Comparison of ENCODE assay signal across 11 cellular contexts in the genomic region with DNA sequence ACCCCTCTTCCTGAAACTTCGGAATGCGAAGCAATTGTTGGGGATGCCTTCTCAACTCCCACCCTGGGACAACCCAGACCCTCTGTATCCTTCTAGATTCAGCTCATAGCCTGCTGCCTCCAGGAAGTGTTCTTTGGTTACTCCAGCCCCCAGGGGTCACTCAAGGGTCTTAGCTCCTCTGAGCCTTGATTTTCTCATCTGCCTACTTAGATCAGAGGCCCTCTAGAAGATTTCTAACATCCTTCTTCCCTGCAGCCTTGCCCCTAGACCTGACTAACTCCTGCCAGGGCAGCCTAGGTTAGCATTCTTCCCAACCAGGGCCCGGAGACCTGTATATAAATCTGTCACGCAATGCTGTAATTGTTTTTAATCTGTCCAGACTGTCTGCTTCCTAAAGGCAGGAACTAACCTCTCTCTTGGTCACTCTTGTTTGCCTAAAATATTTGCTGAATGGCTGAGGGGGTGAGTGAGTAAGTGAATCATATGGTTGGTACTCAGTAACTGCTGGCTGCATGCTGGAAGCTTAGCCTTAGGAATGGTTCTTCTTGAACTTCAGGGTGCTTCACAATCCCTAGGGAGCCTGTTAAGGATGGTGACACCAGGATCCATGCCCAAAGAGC. TPM values are rescaled to one million over a fixed set of nuclear protein-coding genes. Genes with fewer than 3 reads are reported as not detected.
A peak's percentile ranks its signal among the peaks of the same experiment; 100 is the strongest.
DNase-seq lines count a peak whose midpoint lies in the region; ATAC-seq and TF ChIP-seq lines count a peak whose summit lies in the region.
"Had no signal": no experiment of that assay in that cellular context is flagged by ENCODE, and none has a peak within 500 bp of the region (broad histone marks: within the 10 kb centered on the region; RNA-seq: fewer than 3 reads in every experiment).

No MANE protein-coding gene starts in this region.

- H3K27me3 Mint-ChIP-seq in activated naive CD4-positive, alpha-beta T cell treated with anti-CD3 and anti-CD28 coated beads for 36 hours (ENCODE audit: low read depth): no peaks in the 10 kb centered on the region
- no peaks in the 10 kb centered on the region for H3K27me3 Mint-ChIP-seq in stimulated activated naive CD8-positive, alpha-beta T cell treated with anti-CD3 and anti-CD28 coated beads, Interleukin-15, amount 100 ng/mL, for 72 hours

- ATAC-seq in SK-N-SH treated with all-trans-retinoic acid at 6 μM for 48 hours: peak; percentile 45
- no peak for ATAC-seq in stimulated activated naive CD8-positive, alpha-beta T cell treated with anti-CD3 and anti-CD28 coated beads, Interleukin-15, amount 100 ng/mL, for 72 hours
- ATAC-seq in HG02870 (IDR thresholded peaks at IDR 0.05; ENCODE audit: unreplicated experiment): no peak
- ATAC-seq in GM19463 (IDR thresholded peaks at IDR 0.05; ENCODE audit: unreplicated experiment): no peak

- H3K27me3 ChIP-seq in spleen (replicated peaks in 1 of 7): no peaks in the 10 kb centered on the region

- no peaks in the 10 kb centered on the region for H3K9me3 ChIP-seq in spleen

- no peaks in the 10 kb centered on the region for H3K9me3 Mint-ChIP-seq in activated naive CD4-positive, alpha-beta T cell treated with anti-CD3 and anti-CD28 coated beads for 36 hours
- no peaks in the 10 kb centered on the region for H3K9me3 Mint-ChIP-seq in stimulated activated naive CD8-positive, alpha-beta T cell treated with anti-CD3 and anti-CD28 coated beads, Interleukin-15, amount 100 ng/mL, for 72 hours

- peak overlapping the region; percentile 58 for H3K4me3 Mint-ChIP-seq in activated naive CD4-positive, alpha-beta T cell treated with anti-CD3 and anti-CD28 coated beads for 36 hours
- peak overlapping the region; percentile 18 to 69 for H3K4me3 Mint-ChIP-seq in stimulated activated naive CD8-positive, alpha-beta T cell treated with anti-CD3 and anti-CD28 coated beads, Interleukin-15, amount 100 ng/mL, for 72 hours

- CTCF ChIA-PET in activated naive CD4-positive, alpha-beta T cell treated with anti-CD3 and anti-CD28 coated beads for 36 hours (lab: Charles Lee): interaction anchor here (1.1 to 3.4 kb wide), 4 partner anchors 9 to 206 kb away, joined by 3 to 12 read pairs (median 8); a partner anchor contains a TSS

- H3K4me1 Mint-ChIP-seq in activated naive CD4-positive, alpha-beta T cell treated with anti-CD3 and anti-CD28 coated beads for 36 hours (ENCODE audit: low read depth): peaks cover 69% of the 10 kb centered on the region
- H3K4me1 Mint-ChIP-seq in stimulated activated naive CD8-positive, alpha-beta T cell treated with anti-CD3 and anti-CD28 coated beads, Interleukin-15, amount 100 ng/mL, for 72 hours: peaks cover 85% of the 10 kb centered on the region

- H3K36me3 Mint-ChIP-seq in activated naive CD4-positive, alpha-beta T cell treated with anti-CD3 and anti-CD28 coated beads for 36 hours (ENCODE audit: low read depth): peaks cover 29% of the 10 kb centered on the region

- peaks cover 14 to 94% (median 50%) of the 10 kb centered on the region in 6 donors for H3K4me1 ChIP-seq in spleen

- H3K36me3 ChIP-seq in spleen: peaks cover 0 to 58% (median 0%) of the 10 kb centered on the region in 6 donors

- peak overlapping the region in 4 of 8 donors; percentile 26 to 79 (median 49) for H3K27ac ChIP-seq in spleen
- H3K27ac ChIP-seq: parathyroid adenoma had no signal

- peak overlapping the region; percentile 86 for H3K27ac Mint-ChIP-seq in activated naive CD4-positive, alpha-beta T cell treated with anti-CD3 and anti-CD28 coated beads for 36 hours
- peak overlapping the region in 1 of 2 donors; percentile 6 for H3K27ac Mint-ChIP-seq in stimulated activated naive CD8-positive, alpha-beta T cell treated with anti-CD3 and anti-CD28 coated beads, Interleukin-15, amount 100 ng/mL, for 72 hours

- intact Hi-C loops in activated naive CD4-positive, alpha-beta T cell treated with anti-CD3 and anti-CD28 coated beads for 36 hours (cut with micrococcal nuclease): loop anchor here (1.0 to 2.0 kb wide), 6 partner anchors 8 to 246 kb away; a partner anchor contains a TSS
- intact Hi-C loops in spleen (cut with DNase I; ENCODE audit: low total_unique reads): loop anchor here (10.0 kb wide), 1 partner anchor 86 kb away; no protein-coding TSS in a partner anchor

- no peak for TF ChIP-seq CTCF in spleen (IDR thresholded peaks at IDR 0.05 in 8 of 11, conservative IDR thresholded peaks at IDR 0.05 in 3 of 11)

- WGBS in spleen, 5 donors: 69 to 93% (median 75%) methylated on average over 4 of the region's 4 CpGs

- DNase-seq in activated naive CD4-positive, alpha-beta T cell treated with anti-CD3 and anti-CD28 coated beads for 36 hours: no peak
- no peak for DNase-seq in activated naive CD4-positive, alpha-beta T cell (lab: John Stamatoyannopoulos, UW)
- peak; percentile 49 for DNase-seq in fibroblast of gingiva (ENCODE audit: low read depth)
- DNase-seq in stimulated activated naive CD8-positive, alpha-beta T cell treated with anti-CD3 and anti-CD28 coated beads, Interleukin-15, amount 100 ng/mL, for 72 hours: no peak
- no peak for DNase-seq in spleen
- DNase-seq: foreskin melanocyte, NCI-H526 treated with DMSO at 0.1 percent for 48 hours had no signal

- no peak for TF ChIP-seq POLR2A in spleen (IDR thresholded peaks at IDR 0.05)

- no peak overlapping the region for H3K4me3 ChIP-seq in spleen

TF ChIP-seq in SK-N-SH treated with all-trans-retinoic acid at 6 μM for 48 hours, 23 proteins besides CTCF, POLR2A, EP300 and RAD21:
- TF ChIP-seq ISL1 (CRISPR knock-in tag; IDR thresholded peaks at IDR 0.05): 0 out of 2 replicates have a peak, but pooled peaks have one; percentile 13
- TF ChIP-seq, protein P1, sequence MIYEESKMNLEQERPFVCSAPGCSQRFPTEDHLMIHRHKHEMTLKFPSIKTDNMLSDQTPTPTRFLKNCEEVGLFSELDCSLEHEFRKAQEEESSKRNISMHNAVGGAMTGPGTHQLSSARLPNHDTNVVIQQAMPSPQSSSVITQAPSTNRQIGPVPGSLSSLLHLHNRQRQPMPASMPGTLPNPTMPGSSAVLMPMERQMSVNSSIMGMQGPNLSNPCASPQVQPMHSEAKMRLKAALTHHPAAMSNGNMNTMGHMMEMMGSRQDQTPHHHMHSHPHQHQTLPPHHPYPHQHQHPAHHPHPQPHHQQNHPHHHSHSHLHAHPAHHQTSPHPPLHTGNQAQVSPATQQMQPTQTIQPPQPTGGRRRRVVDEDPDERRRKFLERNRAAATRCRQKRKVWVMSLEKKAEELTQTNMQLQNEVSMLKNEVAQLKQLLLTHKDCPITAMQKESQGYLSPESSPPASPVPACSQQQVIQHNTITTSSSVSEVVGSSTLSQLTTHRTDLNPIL (CRISPR knock-in tag; IDR thresholded peaks at IDR 0.05; ENCODE audit: low read depth): no peak
- TF ChIP-seq ESRRG (CRISPR knock-in tag; IDR thresholded peaks at IDR 0.05): no peak
- no peak for TF ChIP-seq ZC3H10 (CRISPR knock-in tag; IDR thresholded peaks at IDR 0.05)

RNA-seq across cellular contexts. Expression of a gene that starts 8.2 kb away (rescaled TPM):
- total RNA-seq in activated naive CD4-positive, alpha-beta T cell treated with anti-CD3 and anti-CD28 coated beads for 36 hours: 10 to 100 TPM; 41.2 to 42.8 TPM
- 10 to 100 TPM; 40.5 to 50.2 (median 43.8) TPM for total RNA-seq in spleen
- polyA plus RNA-seq in spleen: 10 to 100 TPM in 1 of 3 donors, 1 to 10 TPM in 2; 7.6 to 13.7 (median 8.3) TPM
